In genomic region chr9:19665146-19665863, GRCh38 we compare ENCODE assay signal across 10 cellular contexts.
DNase-seq lines count a peak whose midpoint lies in the region; ATAC-seq and TF ChIP-seq lines count a peak whose summit lies in the region.
"Had no signal": no experiment of that assay in that cellular context is flagged by ENCODE, and none has a peak within 500 bp of the region (broad histone marks: within the 10 kb centered on the region; RNA-seq: fewer than 3 reads in every experiment).

No MANE protein-coding gene starts in this region.

- H3K4me1 Mint-ChIP-seq in activated T-cell treated with anti-CD3 and anti-CD28 coated beads, Interleukin-2, amount 50 U/mL, for 24 hours (ENCODE audit: low read depth) = peaks cover 4% of the 10 kb centered on the region
- H3K4me1 Mint-ChIP-seq in neural crest cell = no peaks in the 10 kb centered on the region

- no peak overlapping the region for H3K27ac Mint-ChIP-seq in activated T-cell treated with anti-CD3 and anti-CD28 coated beads, Interleukin-2, amount 50 U/mL, for 24 hours
- peak overlapping the region; percentile 23 for H3K27ac Mint-ChIP-seq in neural crest cell (ENCODE audit: unreplicated experiment)

- TF ChIP-seq CTCF in neural crest cell (conservative IDR thresholded peaks at IDR 0.05) = no peak

- ATAC-seq in GM21723 (IDR thresholded peaks at IDR 0.05; ENCODE audit: unreplicated experiment) (peak; percentile 99), HG03342 (IDR thresholded peaks at IDR 0.05; ENCODE audit: unreplicated experiment) (peak; percentile 99)
- ATAC-seq: body of pancreas had no signal

- peaks cover 26% of the 10 kb centered on the region for H3K27me3 Mint-ChIP-seq in activated T-cell treated with anti-CD3 and anti-CD28 coated beads, Interleukin-2, amount 50 U/mL, for 24 hours
- peaks cover 16% of the 10 kb centered on the region for H3K27me3 Mint-ChIP-seq in neural crest cell (ENCODE audit: low read depth)

- H3K36me3 Mint-ChIP-seq in activated T-cell treated with anti-CD3 and anti-CD28 coated beads, Interleukin-2, amount 50 U/mL, for 24 hours (ENCODE audit: low read depth) = no peaks in the 10 kb centered on the region
- H3K36me3 Mint-ChIP-seq in neural crest cell (ENCODE audit: low read depth) = no peaks in the 10 kb centered on the region

- DNase-seq in activated T-cell treated with anti-CD3 and anti-CD28 coated beads for 48 hours (ENCODE audit: low read depth) (peak; percentile 4), neural crest cell (ENCODE audit: low read depth, low spot score) (no peak), NCI-H510A treated with DMSO at 0.1 percent for 48 hours (lab: John Stamatoyannopoulos, UW) (no peak), DMS53 (lab: John Stamatoyannopoulos, UW) (no peak), DMS79 treated with DMSO at 0.1 percent for 48 hours (lab: John Stamatoyannopoulos, UW) (no peak)
- DNase-seq in activated T-cell treated with anti-CD3 and anti-CD28 coated beads, Interleukin-2, amount 50 U/mL, for 24 hours = no peak
- DNase-seq: body of pancreas, Kasumi-1 had no signal

- no peak overlapping the region for H3K4me3 Mint-ChIP-seq in activated T-cell treated with anti-CD3 and anti-CD28 coated beads, Interleukin-2, amount 50 U/mL, for 24 hours
- no peak overlapping the region for H3K4me3 Mint-ChIP-seq in neural crest cell

- H3K9me3 Mint-ChIP-seq in activated T-cell treated with anti-CD3 and anti-CD28 coated beads, Interleukin-2, amount 50 U/mL, for 24 hours = no peaks in the 10 kb centered on the region
- no peaks in the 10 kb centered on the region for H3K9me3 Mint-ChIP-seq in neural crest cell
